In the genomic region with DNA sequence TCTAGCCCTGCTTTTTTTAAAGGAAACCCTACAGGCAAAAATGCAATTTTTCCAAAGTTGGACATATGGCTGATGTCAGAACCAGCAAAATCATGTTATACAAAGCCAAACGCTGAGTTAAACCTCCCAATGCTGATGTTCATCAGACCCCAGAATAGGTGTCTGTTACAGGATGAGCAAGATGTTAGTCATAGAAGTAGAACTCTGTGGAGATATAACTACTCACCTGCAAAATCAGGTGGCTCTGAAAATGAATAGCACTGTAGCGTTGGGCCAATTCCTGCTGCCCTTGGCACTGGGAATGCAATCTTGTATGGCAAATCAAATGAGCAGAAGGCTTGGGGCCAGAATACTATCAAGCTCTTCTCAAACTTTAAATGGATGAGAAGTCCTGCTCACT, we compare ENCODE assay signal across 23 cellular contexts.
"Had no signal": no experiment of that assay in that cellular context is flagged by ENCODE, and none has a peak within 500 bp of the region (broad histone marks: within the 10 kb centered on the region; RNA-seq: fewer than 3 reads in every experiment).

No MANE protein-coding gene starts in this region.

- H3K36me3 ChIP-seq: left lung, lower lobe of right lung, ovary, right atrium auricular region, right lobe of liver, stomach, thyroid gland, transverse colon, upper lobe of left lung, vagina had no signal

- H3K4me3 ChIP-seq: left lung, lower lobe of right lung, ovary, right atrium auricular region, right lobe of liver, stomach, testis, thyroid gland, transverse colon, upper lobe of left lung, vagina had no signal

- H3K27ac ChIP-seq: left lung, lower lobe of right lung, ovary, right atrium auricular region, right lobe of liver, stomach, testis, thyroid gland, transverse colon, upper lobe of left lung, vagina had no signal

- H3K27me3 ChIP-seq: left lung, ovary, right atrium auricular region, right lobe of liver, stomach, testis, thyroid gland, transverse colon, upper lobe of left lung, vagina had no signal

- H3K9me3 ChIP-seq: left lung, lower lobe of right lung, ovary, right atrium auricular region, right lobe of liver, stomach, testis, thyroid gland, transverse colon, upper lobe of left lung, vagina had no signal

- ATAC-seq: left colon; left lung; lower lobe of right lung; natural killer cell treated with Interleukin-12 subunit alpha and Interleukin-12 subunit beta and Interleukin-15 and Interleukin-18, amount 100 ng/mL, for 72 hours; right lobe of liver; stimulated activated naive B cell treated with anti-CD40 and anti-IgM and Interleukin-4, amounts not matched to agents 10 μg/mL and 1 μg/mL and 100 μg/mL, for 72 hours; stimulated activated naive CD8-positive, alpha-beta T cell treated with anti-CD3 and anti-CD28 coated beads, Interleukin-15, Interleukin-2, amounts not matched to agents 100 U/mL and 50 U/mL, for 24 hours had no signal

- H3K4me1 ChIP-seq: left lung, lower lobe of right lung, right atrium auricular region, right lobe of liver, stomach, testis, thyroid gland, transverse colon, upper lobe of left lung, vagina had no signal

- DNase-seq: hippocampal formation; kidney glomerular epithelial cell; left colon; left lung; lower lobe of right lung; mesendoderm; naive B cell; ovary; right lobe of liver; stimulated activated CD4-positive, alpha-beta T cell treated with anti-CD3 and anti-CD28 coated beads, Interleukin-12 subunit alpha, Interleukin-12 subunit beta, amount 100 ng/mL, for 4 hours; stimulated activated CD4-positive, alpha-beta T cell treated with anti-CD3 and anti-CD28 coated beads, Interleukin-15, amount 100 ng/mL, for 24 hours; stimulated activated CD4-positive, alpha-beta T cell treated with anti-CD3 and anti-CD28 coated beads, Interleukin-2, amount 100 ng/mL, for 24 hours; stimulated activated CD4-positive, alpha-beta T cell treated with anti-CD3 and anti-CD28 coated beads, Interleukin-4, amount 100 ng/mL, for 1 hour; stimulated activated naive B cell treated with anti-CD40 and anti-IgM and Interleukin-4, amounts not matched to agents 10 μg/mL and 1 μg/mL and 100 μg/mL, for 72 hours; stimulated activated naive CD8-positive, alpha-beta T cell treated with anti-CD3 and anti-CD28 coated beads, Interleukin-15, Interleukin-2, amounts not matched to agents 100 U/mL and 50 U/mL, for 24 hours; stomach; testis; thyroid gland; transverse colon; upper lobe of left lung had no signal
